Comparison of ENCODE assay signal across 8 cellular contexts in the genomic region with DNA sequence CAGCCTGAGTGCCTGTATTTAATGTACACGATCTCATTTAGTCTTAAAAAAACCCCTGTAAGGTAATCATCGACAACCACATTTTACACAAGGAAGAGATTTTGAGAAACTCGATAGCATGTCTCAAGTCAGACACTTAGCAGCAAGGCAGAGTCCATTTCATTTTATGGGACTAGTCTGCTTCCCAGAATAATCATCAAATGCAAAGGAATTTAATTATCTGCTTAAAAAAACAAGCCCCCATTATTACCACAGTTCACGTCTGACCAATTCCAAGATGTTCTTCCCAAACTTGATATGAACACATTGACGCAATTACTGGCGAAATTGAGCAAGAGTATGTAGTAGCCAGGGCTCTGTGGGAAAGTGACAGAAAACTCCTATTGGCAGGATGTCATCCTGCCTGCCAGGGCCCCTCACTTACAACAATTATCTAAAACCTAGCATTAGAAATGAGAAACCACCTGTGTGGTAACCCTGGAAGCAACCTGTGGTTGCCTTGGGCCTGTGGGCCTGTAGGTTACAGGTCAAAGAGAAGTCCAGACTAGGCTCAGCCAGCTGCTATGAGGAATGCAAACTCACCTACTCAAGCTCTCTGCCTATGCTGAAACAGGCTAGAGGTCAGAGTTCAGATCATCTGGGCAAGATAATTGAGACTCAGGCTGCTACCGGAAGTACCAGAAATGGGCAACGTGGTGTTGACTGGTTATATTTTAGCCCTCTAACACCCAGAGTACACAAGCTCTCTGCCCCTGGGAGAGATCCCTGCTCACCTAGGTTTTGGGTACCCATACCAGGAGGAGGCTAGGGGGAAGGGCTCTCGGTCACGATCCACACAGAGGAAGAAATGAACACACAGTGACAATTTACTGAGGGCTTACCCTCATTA. TPM values are rescaled to one million over a fixed set of nuclear protein-coding genes. Genes with fewer than 3 reads are reported as not detected.
DNase-seq lines count a peak whose midpoint lies in the region; ATAC-seq, FAIRE-seq and TF ChIP-seq lines count a peak whose summit lies in the region.

No MANE protein-coding gene starts in this region.

- ATAC-seq in GM21360 (IDR thresholded peaks at IDR 0.05; ENCODE audit: unreplicated experiment) (peak; percentile 15), left ventricle myocardium superior (peak; percentile 2)
- peak; percentile 12 to 47 for ATAC-seq in activated naive CD4-positive, alpha-beta T cell treated with anti-CD3 and anti-CD28 coated beads, Interleukin-2, amount 50 U/mL, for 72 hours

- TF ChIP-seq POLR2A in H54 (IDR thresholded peaks at IDR 0.05; ENCODE audit: low read depth, low read length) = no peak

- H3K4me3 ChIP-seq in skeletal muscle tissue (ENCODE audit: low read length in 3 of 3) = peak overlapping the region; percentile 82 to 93 (median 87)

- DNase-seq in ELR (ENCODE audit: low read depth) (peak; percentile 73), MV-4-11 (lab: John Stamatoyannopoulos, UW) (peak; percentile 26), left ventricle myocardium superior (peak; percentile 50), NCI-H2029 (lab: John Stamatoyannopoulos, UW) (no peak), H54 (ENCODE audit: insufficient read length, low spot score) (no peak)
- peak; percentile 37 to 70 for DNase-seq in activated naive CD4-positive, alpha-beta T cell treated with anti-CD3 and anti-CD28 coated beads, Interleukin-2, amount 50 U/mL, for 72 hours (ENCODE audit: low spot score in 2 of 2)

- FAIRE-seq in H54 (lab: Jason Lieb, UNC) = no peak

- peaks cover 19 to 22% of the 10 kb centered on the region in 2 donors for H3K36me3 Mint-ChIP-seq in activated naive CD4-positive, alpha-beta T cell treated with anti-CD3 and anti-CD28 coated beads, Interleukin-2, amount 50 U/mL, for 72 hours

- no peaks in the 10 kb centered on the region for H3K27me3 ChIP-seq in skeletal muscle tissue (ENCODE audit: control insufficient read depth in 3 of 3, insufficient read depth in 3 of 3, low read length in 3 of 3)

- no peaks in the 10 kb centered on the region for H3K9me3 ChIP-seq in skeletal muscle tissue (ENCODE audit: control insufficient read depth in 3 of 3, low read length in 3 of 3)

- peak overlapping the region; percentile 94 to 95 (median 95) for H3K9ac ChIP-seq in skeletal muscle tissue (ENCODE audit: low read depth in 1 of 3, low read length in 3 of 3)

- H3K27ac Mint-ChIP-seq in activated naive CD4-positive, alpha-beta T cell treated with anti-CD3 and anti-CD28 coated beads, Interleukin-2, amount 50 U/mL, for 72 hours = peak overlapping the region; percentile 98 to 99

- peak overlapping the region; percentile 97 for H3K27ac ChIP-seq in skeletal muscle tissue (ENCODE audit: low read depth, low read length)

- intact Hi-C loops in left ventricle myocardium superior (cut with micrococcal nuclease) = loop anchor here (10.0 kb wide), 1 partner anchor 81 kb away; no protein-coding TSS in a partner anchor

- peaks cover 54 to 64% (median 64%) of the 10 kb centered on the region in 3 donors for H3K4me1 ChIP-seq in skeletal muscle tissue (ENCODE audit: control insufficient read depth in 3 of 3, insufficient read depth in 3 of 3, low read length in 3 of 3)

- H3K36me3 ChIP-seq in skeletal muscle tissue (ENCODE audit: control insufficient read depth in 3 of 3, insufficient read depth in 3 of 3, low read length in 3 of 3) = no peaks in the 10 kb centered on the region

- no peaks in the 10 kb centered on the region for H3K9me3 Mint-ChIP-seq in activated naive CD4-positive, alpha-beta T cell treated with anti-CD3 and anti-CD28 coated beads, Interleukin-2, amount 50 U/mL, for 72 hours

RNA-seq across cellular contexts. Expression of a gene that starts 1.6 kb away (rescaled TPM):
- 10 to 100 TPM; 47.8 to 49.2 TPM for total RNA-seq in activated naive CD4-positive, alpha-beta T cell treated with anti-CD3 and anti-CD28 coated beads, Interleukin-2, amount 50 U/mL, for 72 hours
- total RNA-seq in left ventricle myocardium superior (42.5 TPM), skeletal muscle tissue (14.1 TPM)

Comparison
In these comparisons a context has a peak if more than half of its experiments do, and no peak if none do; other contexts are left out.
1. DNase-seq: peak in ELR (single experiment), MV-4-11 (single experiment), activated naive CD4-positive, alpha-beta T cell treated with anti-CD3 and anti-CD28 coated beads, Interleukin-2, amount 50 U/mL, for 72 hours (2 of 2) and left ventricle myocardium superior (single experiment); none in NCI-H2029 (single experiment) and H54 (single experiment).
2. Peak in every context shown above with its lines, with median percentiles within 50 percentile points of each other: ATAC-seq.